Comparison of ENCODE assay signal across 34 cellular contexts in the genomic region with DNA sequence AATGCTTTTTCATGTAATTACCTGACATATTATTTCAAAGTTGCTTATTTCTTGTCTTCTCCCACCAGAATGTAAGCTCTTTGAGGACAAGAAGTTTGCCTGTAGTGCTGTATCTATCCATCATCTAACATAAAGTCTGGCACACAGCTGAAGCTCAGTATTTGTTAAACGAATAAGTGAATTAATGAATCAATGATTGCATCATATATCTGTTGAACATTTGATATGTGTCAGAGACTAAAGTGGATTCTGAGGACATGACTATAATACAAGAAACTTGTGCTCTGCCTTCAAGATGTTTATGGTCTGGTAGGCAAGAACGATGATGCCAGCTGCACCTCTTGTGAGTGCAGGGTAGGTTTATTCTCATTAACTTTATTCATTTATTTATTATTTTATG.
"Had no signal": no experiment of that assay in that cellular context is flagged by ENCODE, and none has a peak within 500 bp of the region (broad histone marks: within the 10 kb centered on the region; RNA-seq: fewer than 3 reads in every experiment).

No MANE protein-coding gene starts in this region.

- H3K4me1 ChIP-seq: adrenal gland, ascending aorta, body of pancreas, breast epithelium had no signal

- H3K36me3 ChIP-seq: adrenal gland, ascending aorta, brain microvascular endothelial cell, breast epithelium, cardiac muscle cell had no signal

- H3K27ac ChIP-seq: adrenal gland, ascending aorta, body of pancreas, brain microvascular endothelial cell, breast epithelium, cardiac muscle cell had no signal

- H3K4me3 ChIP-seq: adrenal gland, ascending aorta, body of pancreas, breast epithelium, cardiac muscle cell had no signal

- ATAC-seq: activated naive CD4-positive, alpha-beta T cell treated with anti-CD3 and anti-CD28 coated beads, Interleukin-2, amount 50 U/mL, for 72 hours; activated naive CD8-positive, alpha-beta T cell treated with anti-CD3 and anti-CD28 coated beads, Interleukin-2, amount 50 U/mL, for 24 hours; activated T-cell treated with anti-CD3 and anti-CD28 coated beads, Interleukin-2, amount 50 U/mL, for 4 hours; activated T-cell treated with anti-CD3 and anti-CD28 coated beads, Interleukin-2, amount 50 U/mL, for 72 hours; activated T-helper 17 cell treated with anti-CD3 and anti-CD28 coated beads, Interleukin-2, amount 50 U/mL, for 72 hours; body of pancreas had no signal

- H3K9me3 ChIP-seq: adrenal gland, ascending aorta, body of pancreas, breast epithelium had no signal

- FAIRE-seq: astrocyte, bronchial epithelial cell had no signal

- DNase-seq: activated effector memory CD4-positive, alpha-beta T cell treated with anti-CD3 and anti-CD28 coated beads, Interleukin-2, amount 50 U/mL, for 16 hours; activated effector memory CD4-positive, alpha-beta T cell treated with Interleukin-2 at 50 U/mL for 16 hours; activated gamma-delta T cell; activated gamma-delta T cell treated with Interleukin-2 at 50 U/mL for 16 hours; activated naive CD4-positive, alpha-beta T cell; activated naive CD4-positive, alpha-beta T cell treated with anti-CD3 and anti-CD28 coated beads for 36 hours; activated naive CD4-positive, alpha-beta T cell treated with anti-CD3 and anti-CD28 coated beads, Interleukin-2, amount 10 ng/mL, durations not matched to agents 7 days and 5 days; activated naive CD4-positive, alpha-beta T cell treated with anti-CD3 and anti-CD28 coated beads, Interleukin-2, amount 50 U/mL, for 16 hours; activated naive CD4-positive, alpha-beta T cell treated with Interleukin-2 at 50 U/mL for 16 hours; activated naive CD8-positive, alpha-beta T cell treated with anti-CD3 and anti-CD28 coated beads for 36 hours; activated naive CD8-positive, alpha-beta T cell treated with anti-CD3 and anti-CD28 coated beads, Interleukin-2, amount 10 ng/mL, durations not matched to agents 7 days and 5 days; activated naive CD8-positive, alpha-beta T cell treated with anti-CD3 and anti-CD28 coated beads, Interleukin-2, amount 50 U/mL, for 24 hours; activated T-cell treated with anti-CD3 and anti-CD28 coated beads, Interleukin-2, amount 50 U/mL, for 1 hour; activated T-cell treated with anti-CD3 and anti-CD28 coated beads, Interleukin-2, amount 50 U/mL, for 24 hours; activated T-cell treated with anti-CD3 and anti-CD28 coated beads, Interleukin-2, amount 50 U/mL, for 4 hours; activated T-cell treated with anti-CD3 and anti-CD28 coated beads, Interleukin-2, amount 50 U/mL, for 48 hours; activated T-cell treated with anti-CD3 and anti-CD28 coated beads, Interleukin-2, amount 50 U/mL, for 72 hours; adrenal gland; amniotic stem cell; amygdala; anterior cingulate cortex; aorta; body of pancreas; brain microvascular endothelial cell; caudate nucleus; central memory CD4-positive, alpha-beta T cell; cerebellar nuclear complex had no signal

- H3K27me3 ChIP-seq: adrenal gland, ascending aorta, body of pancreas, brain microvascular endothelial cell, breast epithelium, cardiac muscle cell had no signal
